In the genomic region with DNA sequence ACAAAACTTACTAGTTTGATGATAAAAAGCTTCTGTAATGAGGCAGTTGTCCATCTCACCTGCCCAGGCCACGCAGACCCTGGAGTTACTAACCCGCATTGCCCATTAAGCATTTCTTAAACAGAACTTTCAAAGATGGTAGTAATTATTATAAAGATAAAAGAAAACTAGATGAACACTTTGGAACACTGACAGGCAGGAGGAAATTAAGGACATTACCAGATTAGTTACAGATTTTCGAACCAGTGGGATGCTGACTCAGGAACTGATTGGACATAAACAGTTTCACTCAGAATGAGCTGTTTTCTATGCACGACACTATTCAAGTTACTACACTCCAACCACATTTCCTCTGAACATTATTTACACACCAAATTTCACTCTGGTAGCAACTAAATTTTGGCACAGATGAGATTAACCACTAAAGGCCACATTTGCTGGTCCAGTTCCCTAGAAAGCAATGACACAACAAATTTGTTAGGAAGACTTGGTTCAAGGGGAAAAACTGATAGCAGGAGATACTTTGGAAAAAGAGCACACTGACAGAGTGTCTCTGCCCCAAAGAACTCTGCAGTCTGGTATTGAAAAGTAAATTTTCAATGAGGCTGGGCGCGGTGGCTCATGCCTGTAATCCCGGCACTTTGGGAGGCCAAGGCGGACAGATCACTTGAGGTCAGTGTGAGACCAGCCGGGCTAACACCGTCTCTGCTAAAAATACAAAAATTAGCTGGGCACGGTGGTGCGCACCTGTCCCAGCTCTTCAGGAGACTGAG, we compare ENCODE assay signal across 1 cellular context.
TF ChIP-seq lines count a peak whose summit lies in the region.

No MANE protein-coding gene starts in this region.

TF ChIP-seq in HepG2, 621 proteins besides CTCF, POLR2A, EP300 and RAD21 (continued from another document and continues in another):
- TF ChIP-seq, protein P1, sequence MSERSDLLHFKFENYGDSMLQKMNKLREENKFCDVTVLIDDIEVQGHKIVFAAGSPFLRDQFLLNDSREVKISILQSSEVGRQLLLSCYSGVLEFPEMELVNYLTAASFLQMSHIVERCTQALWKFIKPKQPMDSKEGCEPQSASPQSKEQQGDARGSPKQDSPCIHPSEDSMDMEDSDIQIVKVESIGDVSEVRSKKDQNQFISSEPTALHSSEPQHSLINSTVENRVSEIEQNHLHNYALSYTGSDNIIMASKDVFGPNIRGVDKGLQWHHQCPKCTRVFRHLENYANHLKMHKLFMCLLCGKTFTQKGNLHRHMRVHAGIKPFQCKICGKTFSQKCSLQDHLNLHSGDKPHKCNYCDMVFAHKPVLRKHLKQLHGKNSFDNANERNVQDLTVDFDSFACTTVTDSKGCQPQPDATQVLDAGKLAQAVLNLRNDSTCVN (CRISPR knock-in tag; IDR thresholded peaks at IDR 0.05; ENCODE audit: borderline replicate concordance), result no peak
- TF ChIP-seq PHF21A (CRISPR knock-in tag; IDR thresholded peaks at IDR 0.05), result no peak
- TF ChIP-seq ZNF34 (CRISPR knock-in tag; IDR thresholded peaks at IDR 0.05; ENCODE audit: borderline replicate concordance), result peak; percentile 58; the same call in 1 of the 2 replicates
- no peak for TF ChIP-seq REXO4 (CRISPR knock-in tag; IDR thresholded peaks at IDR 0.05; ENCODE audit: borderline replicate concordance)
- TF ChIP-seq, protein P2, sequence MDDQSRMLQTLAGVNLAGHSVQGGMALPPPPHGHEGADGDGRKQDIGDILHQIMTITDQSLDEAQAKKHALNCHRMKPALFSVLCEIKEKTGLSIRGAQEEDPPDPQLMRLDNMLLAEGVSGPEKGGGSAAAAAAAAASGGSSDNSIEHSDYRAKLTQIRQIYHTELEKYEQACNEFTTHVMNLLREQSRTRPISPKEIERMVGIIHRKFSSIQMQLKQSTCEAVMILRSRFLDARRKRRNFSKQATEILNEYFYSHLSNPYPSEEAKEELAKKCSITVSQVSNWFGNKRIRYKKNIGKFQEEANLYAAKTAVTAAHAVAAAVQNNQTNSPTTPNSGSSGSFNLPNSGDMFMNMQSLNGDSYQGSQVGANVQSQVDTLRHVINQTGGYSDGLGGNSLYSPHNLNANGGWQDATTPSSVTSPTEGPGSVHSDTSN (CRISPR knock-in tag; IDR thresholded peaks at IDR 0.05; ENCODE audit: borderline replicate concordance), result no peak
- TF ChIP-seq, protein P3, sequence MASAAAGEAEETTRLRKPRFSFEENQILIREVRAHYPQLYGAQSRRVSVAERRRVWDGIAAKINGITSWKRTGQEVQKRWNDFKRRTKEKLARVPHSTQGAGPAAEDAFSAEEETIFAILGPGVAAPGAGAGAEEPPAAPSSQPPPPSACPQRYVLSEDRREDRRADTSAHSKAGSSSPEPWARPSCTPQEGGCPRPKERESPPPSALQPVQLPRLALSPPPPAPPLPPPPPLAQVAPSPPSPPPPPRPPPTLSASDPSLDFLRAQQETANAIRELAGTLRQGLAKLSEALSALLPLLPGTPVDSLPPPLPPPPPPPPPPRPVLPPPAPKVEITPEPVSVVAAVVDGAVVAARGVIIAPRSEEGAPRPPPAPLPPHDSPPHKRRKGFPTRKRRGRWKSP (CRISPR knock-in tag; IDR thresholded peaks at IDR 0.05), result peak; percentile 39; the same call in 1 of the 2 replicates
- TF ChIP-seq, protein P4, sequence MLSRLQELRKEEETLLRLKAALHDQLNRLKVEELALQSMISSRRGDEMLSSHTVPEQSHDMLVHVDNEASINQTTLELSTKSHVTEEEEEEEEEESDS (CRISPR knock-in tag; IDR thresholded peaks at IDR 0.05; ENCODE audit: borderline replicate concordance), result no peak; the same call in 1 of the 2 replicates
- TF ChIP-seq ZFP90 (CRISPR knock-in tag; IDR thresholded peaks at IDR 0.05; ENCODE audit: borderline replicate concordance), result peak; percentile 91
- no peak for TF ChIP-seq PAWR (CRISPR knock-in tag; IDR thresholded peaks at IDR 0.05; ENCODE audit: borderline replicate concordance)
- no peak for TF ChIP-seq NR2C2 (CRISPR knock-in tag; IDR thresholded peaks at IDR 0.05; ENCODE audit: borderline replicate concordance)
- no peak for TF ChIP-seq ATAD3A (CRISPR knock-in tag; IDR thresholded peaks at IDR 0.05)
- TF ChIP-seq, protein P5, sequence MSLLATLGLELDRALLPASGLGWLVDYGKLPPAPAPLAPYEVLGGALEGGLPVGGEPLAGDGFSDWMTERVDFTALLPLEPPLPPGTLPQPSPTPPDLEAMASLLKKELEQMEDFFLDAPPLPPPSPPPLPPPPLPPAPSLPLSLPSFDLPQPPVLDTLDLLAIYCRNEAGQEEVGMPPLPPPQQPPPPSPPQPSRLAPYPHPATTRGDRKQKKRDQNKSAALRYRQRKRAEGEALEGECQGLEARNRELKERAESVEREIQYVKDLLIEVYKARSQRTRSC (CRISPR knock-in tag; IDR thresholded peaks at IDR 0.05; ENCODE audit: low read depth), result no peak
- TF ChIP-seq ZMYM3 (CRISPR knock-in tag; IDR thresholded peaks at IDR 0.05), result no peak
- no peak; the same call in 1 of the 2 replicates for TF ChIP-seq RFXAP (CRISPR knock-in tag; IDR thresholded peaks at IDR 0.05; ENCODE audit: borderline replicate concordance)
- no peak for TF ChIP-seq XBP1 (CRISPR knock-in tag; IDR thresholded peaks at IDR 0.05)
- TF ChIP-seq, protein P6, sequence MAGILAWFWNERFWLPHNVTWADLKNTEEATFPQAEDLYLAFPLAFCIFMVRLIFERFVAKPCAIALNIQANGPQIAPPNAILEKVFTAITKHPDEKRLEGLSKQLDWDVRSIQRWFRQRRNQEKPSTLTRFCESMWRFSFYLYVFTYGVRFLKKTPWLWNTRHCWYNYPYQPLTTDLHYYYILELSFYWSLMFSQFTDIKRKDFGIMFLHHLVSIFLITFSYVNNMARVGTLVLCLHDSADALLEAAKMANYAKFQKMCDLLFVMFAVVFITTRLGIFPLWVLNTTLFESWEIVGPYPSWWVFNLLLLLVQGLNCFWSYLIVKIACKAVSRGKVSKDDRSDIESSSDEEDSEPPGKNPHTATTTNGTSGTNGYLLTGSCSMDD (CRISPR knock-in tag; IDR thresholded peaks at IDR 0.05), result no peak
- TF ChIP-seq SMAD9 (CRISPR knock-in tag; IDR thresholded peaks at IDR 0.05), result no peak
- TF ChIP-seq SMC3 (IDR thresholded peaks at IDR 0.05; ENCODE audit: low read length), result no peak; the same call in 1 of the 2 replicates
- TF ChIP-seq DNMT3B (CRISPR knock-in tag; conservative IDR thresholded peaks at IDR 0.05), result no peak; the same call in 1 of the 2 replicates
- TF ChIP-seq ZNF83 (CRISPR knock-in tag; IDR thresholded peaks at IDR 0.05; ENCODE audit: borderline replicate concordance), result no peak
- no peak for TF ChIP-seq ZNF317 (CRISPR knock-in tag; IDR thresholded peaks at IDR 0.05)
- TF ChIP-seq ZNF589 (CRISPR knock-in tag; conservative IDR thresholded peaks at IDR 0.05), result 0 out of 2 replicates have a peak, but pooled peaks have one; percentile 22
- TF ChIP-seq, protein P7, sequence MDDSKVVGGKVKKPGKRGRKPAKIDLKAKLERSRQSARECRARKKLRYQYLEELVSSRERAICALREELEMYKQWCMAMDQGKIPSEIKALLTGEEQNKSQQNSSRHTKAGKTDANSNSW (CRISPR knock-in tag; IDR thresholded peaks at IDR 0.05; ENCODE audit: borderline replicate concordance), result no peak
- TF ChIP-seq, protein P8, sequence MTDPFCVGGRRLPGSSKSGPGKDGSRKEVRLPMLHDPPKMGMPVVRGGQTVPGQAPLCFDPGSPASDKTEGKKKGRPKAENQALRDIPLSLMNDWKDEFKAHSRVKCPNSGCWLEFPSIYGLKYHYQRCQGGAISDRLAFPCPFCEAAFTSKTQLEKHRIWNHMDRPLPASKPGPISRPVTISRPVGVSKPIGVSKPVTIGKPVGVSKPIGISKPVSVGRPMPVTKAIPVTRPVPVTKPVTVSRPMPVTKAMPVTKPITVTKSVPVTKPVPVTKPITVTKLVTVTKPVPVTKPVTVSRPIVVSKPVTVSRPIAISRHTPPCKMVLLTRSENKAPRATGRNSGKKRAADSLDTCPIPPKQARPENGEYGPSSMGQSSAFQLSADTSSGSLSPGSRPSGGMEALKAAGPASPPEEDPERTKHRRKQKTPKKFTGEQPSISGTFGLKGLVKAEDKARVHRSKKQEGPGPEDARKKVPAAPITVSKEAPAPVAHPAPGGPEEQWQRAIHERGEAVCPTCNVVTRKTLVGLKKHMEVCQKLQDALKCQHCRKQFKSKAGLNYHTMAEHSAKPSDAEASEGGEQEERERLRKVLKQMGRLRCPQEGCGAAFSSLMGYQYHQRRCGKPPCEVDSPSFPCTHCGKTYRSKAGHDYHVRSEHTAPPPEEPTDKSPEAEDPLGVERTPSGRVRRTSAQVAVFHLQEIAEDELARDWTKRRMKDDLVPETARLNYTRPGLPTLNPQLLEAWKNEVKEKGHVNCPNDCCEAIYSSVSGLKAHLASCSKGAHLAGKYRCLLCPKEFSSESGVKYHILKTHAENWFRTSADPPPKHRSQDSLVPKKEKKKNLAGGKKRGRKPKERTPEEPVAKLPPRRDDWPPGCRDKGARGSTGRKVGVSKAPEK (CRISPR knock-in tag; IDR thresholded peaks at IDR 0.05; ENCODE audit: borderline replicate concordance), result peak; percentile 71; the same call in 1 of the 2 replicates
- TF ChIP-seq, protein P9, sequence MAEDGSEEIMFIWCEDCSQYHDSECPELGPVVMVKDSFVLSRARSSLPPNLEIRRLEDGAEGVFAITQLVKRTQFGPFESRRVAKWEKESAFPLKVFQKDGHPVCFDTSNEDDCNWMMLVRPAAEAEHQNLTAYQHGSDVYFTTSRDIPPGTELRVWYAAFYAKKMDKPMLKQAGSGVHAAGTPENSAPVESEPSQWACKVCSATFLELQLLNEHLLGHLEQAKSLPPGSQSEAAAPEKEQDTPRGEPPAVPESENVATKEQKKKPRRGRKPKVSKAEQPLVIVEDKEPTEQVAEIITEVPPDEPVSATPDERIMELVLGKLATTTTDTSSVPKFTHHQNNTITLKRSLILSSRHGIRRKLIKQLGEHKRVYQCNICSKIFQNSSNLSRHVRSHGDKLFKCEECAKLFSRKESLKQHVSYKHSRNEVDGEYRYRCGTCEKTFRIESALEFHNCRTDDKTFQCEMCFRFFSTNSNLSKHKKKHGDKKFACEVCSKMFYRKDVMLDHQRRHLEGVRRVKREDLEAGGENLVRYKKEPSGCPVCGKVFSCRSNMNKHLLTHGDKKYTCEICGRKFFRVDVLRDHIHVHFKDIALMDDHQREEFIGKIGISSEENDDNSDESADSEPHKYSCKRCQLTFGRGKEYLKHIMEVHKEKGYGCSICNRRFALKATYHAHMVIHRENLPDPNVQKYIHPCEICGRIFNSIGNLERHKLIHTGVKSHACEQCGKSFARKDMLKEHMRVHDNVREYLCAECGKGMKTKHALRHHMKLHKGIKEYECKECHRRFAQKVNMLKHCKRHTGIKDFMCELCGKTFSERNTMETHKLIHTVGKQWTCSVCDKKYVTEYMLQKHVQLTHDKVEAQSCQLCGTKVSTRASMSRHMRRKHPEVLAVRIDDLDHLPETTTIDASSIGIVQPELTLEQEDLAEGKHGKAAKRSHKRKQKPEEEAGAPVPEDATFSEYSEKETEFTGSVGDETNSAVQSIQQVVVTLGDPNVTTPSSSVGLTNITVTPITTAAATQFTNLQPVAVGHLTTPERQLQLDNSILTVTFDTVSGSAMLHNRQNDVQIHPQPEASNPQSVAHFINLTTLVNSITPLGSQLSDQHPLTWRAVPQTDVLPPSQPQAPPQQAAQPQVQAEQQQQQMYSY (CRISPR knock-in tag; IDR thresholded peaks at IDR 0.05), result no peak
- TF ChIP-seq PTBP1 (IDR thresholded peaks at IDR 0.05; ENCODE audit: low read depth, low read length, poor library complexity, severe bottlenecking), result no peak
- TF ChIP-seq WIZ (CRISPR knock-in tag; IDR thresholded peaks at IDR 0.05), result no peak
- no peak for TF ChIP-seq SNRNP70 (IDR thresholded peaks at IDR 0.05; ENCODE audit: low read depth, low read length)
- TF ChIP-seq, protein P10, sequence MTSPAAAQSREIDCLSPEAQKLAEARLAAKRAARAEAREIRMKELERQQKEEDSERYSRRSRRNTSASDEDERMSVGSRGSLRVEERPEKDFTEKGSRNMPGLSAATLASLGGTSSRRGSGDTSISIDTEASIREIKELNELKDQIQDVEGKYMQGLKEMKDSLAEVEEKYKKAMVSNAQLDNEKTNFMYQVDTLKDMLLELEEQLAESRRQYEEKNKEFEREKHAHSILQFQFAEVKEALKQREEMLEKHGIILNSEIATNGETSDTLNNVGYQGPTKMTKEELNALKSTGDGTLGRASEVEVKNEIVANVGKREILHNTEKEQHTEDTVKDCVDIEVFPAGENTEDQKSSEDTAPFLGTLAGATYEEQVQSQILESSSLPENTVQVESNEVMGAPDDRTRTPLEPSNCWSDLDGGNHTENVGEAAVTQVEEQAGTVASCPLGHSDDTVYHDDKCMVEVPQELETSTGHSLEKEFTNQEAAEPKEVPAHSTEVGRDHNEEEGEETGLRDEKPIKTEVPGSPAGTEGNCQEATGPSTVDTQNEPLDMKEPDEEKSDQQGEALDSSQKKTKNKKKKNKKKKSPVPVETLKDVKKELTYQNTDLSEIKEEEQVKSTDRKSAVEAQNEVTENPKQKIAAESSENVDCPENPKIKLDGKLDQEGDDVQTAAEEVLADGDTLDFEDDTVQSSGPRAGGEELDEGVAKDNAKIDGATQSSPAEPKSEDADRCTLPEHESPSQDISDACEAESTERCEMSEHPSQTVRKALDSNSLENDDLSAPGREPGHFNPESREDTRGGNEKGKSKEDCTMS (CRISPR knock-in tag; conservative IDR thresholded peaks at IDR 0.05), result no peak
- TF ChIP-seq ARNTL (CRISPR knock-in tag; IDR thresholded peaks at IDR 0.05), result no peak
- TF ChIP-seq ZNF136 (CRISPR knock-in tag; IDR thresholded peaks at IDR 0.05; ENCODE audit: low read depth), result no peak
- peak; percentile 67; the same call in 1 of the 2 replicates for TF ChIP-seq ZNF547 (CRISPR knock-in tag; IDR thresholded peaks at IDR 0.05)
- TF ChIP-seq RXRA (CRISPR knock-in tag; IDR thresholded peaks at IDR 0.05), result peak; percentile 54; the same call in 1 of the 2 replicates
- TF ChIP-seq PPARG (CRISPR knock-in tag; conservative IDR thresholded peaks at IDR 0.05), result no peak
- TF ChIP-seq TARDBP (CRISPR knock-in tag; IDR thresholded peaks at IDR 0.05), result no peak
- TF ChIP-seq, protein P11, sequence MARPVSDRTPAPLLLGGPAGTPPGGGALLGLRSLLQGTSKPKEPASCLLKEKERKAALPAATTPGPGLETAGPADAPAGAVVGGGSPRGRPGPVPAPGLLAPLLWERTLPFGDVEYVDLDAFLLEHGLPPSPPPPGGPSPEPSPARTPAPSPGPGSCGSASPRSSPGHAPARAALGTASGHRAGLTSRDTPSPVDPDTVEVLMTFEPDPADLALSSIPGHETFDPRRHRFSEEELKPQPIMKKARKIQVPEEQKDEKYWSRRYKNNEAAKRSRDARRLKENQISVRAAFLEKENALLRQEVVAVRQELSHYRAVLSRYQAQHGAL (CRISPR knock-in tag; IDR thresholded peaks at IDR 0.05; ENCODE audit: not compliant biosample characterization), result no peak
- no peak for TF ChIP-seq SETDB1 (CRISPR knock-in tag; IDR thresholded peaks at IDR 0.05; ENCODE audit: borderline replicate concordance)
- TF ChIP-seq MEF2D (CRISPR knock-in tag; IDR thresholded peaks at IDR 0.05), result no peak
- no peak for TF ChIP-seq ZNF232 (CRISPR knock-in tag; IDR thresholded peaks at IDR 0.05; ENCODE audit: borderline replicate concordance)
- TF ChIP-seq, protein P12, sequence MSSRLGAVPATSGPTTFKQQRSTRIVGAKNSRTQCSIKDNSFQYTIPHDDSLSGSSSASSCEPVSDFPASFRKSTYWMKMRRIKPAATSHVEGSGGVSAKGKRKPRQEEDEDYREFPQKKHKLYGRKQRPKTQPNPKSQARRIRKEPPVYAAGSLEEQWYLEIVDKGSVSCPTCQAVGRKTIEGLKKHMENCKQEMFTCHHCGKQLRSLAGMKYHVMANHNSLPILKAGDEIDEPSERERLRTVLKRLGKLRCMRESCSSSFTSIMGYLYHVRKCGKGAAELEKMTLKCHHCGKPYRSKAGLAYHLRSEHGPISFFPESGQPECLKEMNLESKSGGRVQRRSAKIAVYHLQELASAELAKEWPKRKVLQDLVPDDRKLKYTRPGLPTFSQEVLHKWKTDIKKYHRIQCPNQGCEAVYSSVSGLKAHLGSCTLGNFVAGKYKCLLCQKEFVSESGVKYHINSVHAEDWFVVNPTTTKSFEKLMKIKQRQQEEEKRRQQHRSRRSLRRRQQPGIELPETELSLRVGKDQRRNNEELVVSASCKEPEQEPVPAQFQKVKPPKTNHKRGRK (CRISPR knock-in tag; IDR thresholded peaks at IDR 0.05), result no peak; the same call in 1 of the 2 replicates
